ENCODE assay signal across 11 cellular contexts in genomic region chr1:220818421-220819173, GRCh38. TPM values are rescaled to one million over a fixed set of nuclear protein-coding genes. Genes with fewer than 3 reads are reported as not detected.
DNase-seq lines count a peak whose midpoint lies in the region; ATAC-seq and TF ChIP-seq lines count a peak whose summit lies in the region.
"Had no signal": no experiment of that assay in that cellular context is flagged by ENCODE, and none has a peak within 500 bp of the region (broad histone marks: within the 10 kb centered on the region; RNA-seq: fewer than 3 reads in every experiment).

No MANE protein-coding gene starts in this region.

- H4K91ac ChIP-seq in trophoblast cell (ENCODE audit: low read depth, low read length) = no peak overlapping the region

- peak; percentile 20 for DNase-seq in BE2C
- DNase-seq in NCI-H460 (ENCODE audit: extremely low read depth, low read depth) = peak; percentile 45
- peak; percentile 93 for DNase-seq in fibroblast of the aortic adventitia (ENCODE audit: low read depth)
- DNase-seq in trophoblast cell = peak; percentile 56 to 81
- no peak for DNase-seq in COLO829 (ENCODE audit: low spot score)
- no peak for DNase-seq in coronary artery (ENCODE audit: low spot score)
- DNase-seq in caudate nucleus (lab: John Stamatoyannopoulos, UW) = no peak
- DNase-seq: CD8-positive, alpha-beta memory T cell; NCI-H526 treated with DMSO at 0.1 percent for 48 hours had no signal

- no peak overlapping the region for H3K4me2 ChIP-seq in trophoblast cell (ENCODE audit: low read length)

- no peaks in the 10 kb centered on the region for H3K36me3 ChIP-seq in BE2C
- peaks cover 8 to 9% of the 10 kb centered on the region in 2 experiments for H3K36me3 ChIP-seq in trophoblast cell (ENCODE audit: control insufficient read depth in 1 of 2, insufficient read depth in 2 of 2, low read length in 2 of 2)

- no peak for ATAC-seq in GM18867 (IDR thresholded peaks at IDR 0.05; ENCODE audit: unreplicated experiment)
- ATAC-seq: K562 had no signal

- H3K27me3 ChIP-seq in BE2C (no peaks in the 10 kb centered on the region; the same call in 1 of the 2 replicates), trophoblast cell (ENCODE audit: insufficient read depth, low read length) (no peaks in the 10 kb centered on the region)

- no peak overlapping the region for H3K9ac ChIP-seq in trophoblast cell (ENCODE audit: low read length)

- WGBS in trophoblast cell (ENCODE audit: extremely low coverage, insufficient coverage, insufficient read length) = no CpG with 5 or more reads among the region's 14 CpGs

- no peak overlapping the region for H3K18ac ChIP-seq in trophoblast cell (ENCODE audit: low read length)

- H3K79me2 ChIP-seq in trophoblast cell (ENCODE audit: control insufficient read depth, insufficient read depth, low read length, poor library complexity) = no peaks in the 10 kb centered on the region

- no peak overlapping the region for H2AK5ac ChIP-seq in trophoblast cell (ENCODE audit: low read length)

- H3K79me1 ChIP-seq in trophoblast cell (ENCODE audit: low read length) = no peaks in the 10 kb centered on the region

- no peak overlapping the region for H4K12ac ChIP-seq in trophoblast cell (ENCODE audit: low read depth, low read length)

- H3K4me3 ChIP-seq in BE2C (ENCODE audit: low read depth, low read length) = no peak overlapping the region
- no peak overlapping the region for H3K4me3 ChIP-seq in fibroblast of the aortic adventitia (ENCODE audit: low read depth, low read length)
- H3K4me3 ChIP-seq in trophoblast cell (ENCODE audit: low read depth, low read length) = no peak overlapping the region
- H3K4me3 ChIP-seq in coronary artery = no peak overlapping the region
- H3K4me3 ChIP-seq: K562 had no signal

- no peak overlapping the region for H3K14ac ChIP-seq in trophoblast cell (ENCODE audit: low read length)

- H3K27ac ChIP-seq in trophoblast cell (ENCODE audit: low read depth, low read length) (peak overlapping the region; percentile 29), coronary artery (peak overlapping the region in 1 of 2 donors; percentile 61), caudate nucleus (ENCODE audit: low read depth, low read length) (no peak overlapping the region)

- H3K4me1 ChIP-seq in BE2C (no peaks in the 10 kb centered on the region), trophoblast cell (ENCODE audit: control insufficient read depth in 1 of 2, insufficient read depth in 2 of 2, low read length in 2 of 2) (peaks cover 5 to 10% of the 10 kb centered on the region in 2 experiments)

- H4K8ac ChIP-seq in trophoblast cell (ENCODE audit: low read depth, low read length) = no peak overlapping the region

- no peak for TF ChIP-seq CTCF in BE2C (IDR thresholded peaks at IDR 0.05; ENCODE audit: low read depth, low read length)
- TF ChIP-seq CTCF in fibroblast of the aortic adventitia (IDR thresholded peaks at IDR 0.05; ENCODE audit: insufficient read depth, low read length) = no peak
- TF ChIP-seq CTCF in coronary artery (IDR thresholded peaks at IDR 0.05) = no peak

- no peak overlapping the region for H2BK12ac ChIP-seq in trophoblast cell (ENCODE audit: low read length)

- peak overlapping the region; percentile 13 for H2BK120ac ChIP-seq in trophoblast cell (ENCODE audit: insufficient read depth, low read length, poor library complexity)

- H3K9me3 ChIP-seq in BE2C (no peaks in the 10 kb centered on the region), trophoblast cell (ENCODE audit: insufficient read depth, low read depth, low read length) (peaks cover 2% of the 10 kb centered on the region)

- no peak overlapping the region for H2AFZ ChIP-seq in trophoblast cell (ENCODE audit: insufficient read depth, low read length, poor library complexity)

- no peak overlapping the region for H2BK5ac ChIP-seq in trophoblast cell (ENCODE audit: low read depth, low read length, poor library complexity)

- no peak overlapping the region for H3K23ac ChIP-seq in trophoblast cell (ENCODE audit: low read length)

- no peak overlapping the region for H3K4ac ChIP-seq in trophoblast cell (ENCODE audit: low read depth, low read length)

RNA-seq across cellular contexts. Expression of gene MTARC1, which starts 31.9 kb away (rescaled TPM):
- polyA plus RNA-seq in BE2C (2012; ENCODE audit: insufficient read depth, insufficient read length, low read depth) = 7.7 TPM
- total RNA-seq in NCI-H460 (2014; rRNA removed; shearing (Covaris generic)) = 9.4 and 10.9 TPM in 2 replicates
- 15.0 and 16.8 TPM in 2 replicates for polyA plus RNA-seq in NCI-H460 (2014; cell fraction: nucleus; rRNA removed)
- total RNA-seq in fibroblast of the aortic adventitia (ENCODE audit: low replicate concordance) = 0.72 and 4.3 TPM in 2 replicates
- 25.0 and 26.3 TPM in 2 replicates for polyA plus RNA-seq in trophoblast cell (2013)
- total RNA-seq: CD8-positive, alpha-beta memory T cell had no signal
- polyA plus RNA-seq: CD8-positive, alpha-beta memory T cell had no signal

Comparison
In these comparisons a context has a peak if more than half of its experiments do, and no peak if none do; other contexts are left out.
1. DNase-seq: peak in BE2C (single experiment), NCI-H460 (single experiment), fibroblast of the aortic adventitia (single experiment) and trophoblast cell (2 of 2); none in COLO829 (single experiment), coronary artery (single experiment) and caudate nucleus (0 of 61).